In the genomic region with DNA sequence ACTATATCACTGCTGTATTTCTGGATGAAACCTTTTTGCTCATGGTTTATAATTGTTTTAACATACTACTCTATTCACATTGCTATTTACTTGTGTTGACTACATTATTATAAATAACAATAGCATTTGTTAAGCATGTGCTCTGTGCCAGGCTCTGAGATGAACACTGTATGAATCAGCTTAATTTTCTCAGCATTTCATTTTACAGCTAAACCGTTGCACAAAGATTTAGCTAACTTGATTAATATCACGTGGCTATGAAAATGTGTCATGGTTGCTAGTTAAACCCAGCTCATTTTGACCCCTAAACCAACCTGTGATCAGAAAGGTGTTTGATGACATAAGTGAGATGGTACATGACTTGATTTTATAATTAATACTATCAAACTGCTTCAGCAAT, we compare ENCODE assay signal across 1 cellular context.
TF ChIP-seq lines count a peak whose summit lies in the region.

No MANE protein-coding gene starts in this region.

TF ChIP-seq in GM23338, 12 proteins besides CTCF, POLR2A, EP300 and RAD21 (continued from another document):
- TF ChIP-seq, protein P1, sequence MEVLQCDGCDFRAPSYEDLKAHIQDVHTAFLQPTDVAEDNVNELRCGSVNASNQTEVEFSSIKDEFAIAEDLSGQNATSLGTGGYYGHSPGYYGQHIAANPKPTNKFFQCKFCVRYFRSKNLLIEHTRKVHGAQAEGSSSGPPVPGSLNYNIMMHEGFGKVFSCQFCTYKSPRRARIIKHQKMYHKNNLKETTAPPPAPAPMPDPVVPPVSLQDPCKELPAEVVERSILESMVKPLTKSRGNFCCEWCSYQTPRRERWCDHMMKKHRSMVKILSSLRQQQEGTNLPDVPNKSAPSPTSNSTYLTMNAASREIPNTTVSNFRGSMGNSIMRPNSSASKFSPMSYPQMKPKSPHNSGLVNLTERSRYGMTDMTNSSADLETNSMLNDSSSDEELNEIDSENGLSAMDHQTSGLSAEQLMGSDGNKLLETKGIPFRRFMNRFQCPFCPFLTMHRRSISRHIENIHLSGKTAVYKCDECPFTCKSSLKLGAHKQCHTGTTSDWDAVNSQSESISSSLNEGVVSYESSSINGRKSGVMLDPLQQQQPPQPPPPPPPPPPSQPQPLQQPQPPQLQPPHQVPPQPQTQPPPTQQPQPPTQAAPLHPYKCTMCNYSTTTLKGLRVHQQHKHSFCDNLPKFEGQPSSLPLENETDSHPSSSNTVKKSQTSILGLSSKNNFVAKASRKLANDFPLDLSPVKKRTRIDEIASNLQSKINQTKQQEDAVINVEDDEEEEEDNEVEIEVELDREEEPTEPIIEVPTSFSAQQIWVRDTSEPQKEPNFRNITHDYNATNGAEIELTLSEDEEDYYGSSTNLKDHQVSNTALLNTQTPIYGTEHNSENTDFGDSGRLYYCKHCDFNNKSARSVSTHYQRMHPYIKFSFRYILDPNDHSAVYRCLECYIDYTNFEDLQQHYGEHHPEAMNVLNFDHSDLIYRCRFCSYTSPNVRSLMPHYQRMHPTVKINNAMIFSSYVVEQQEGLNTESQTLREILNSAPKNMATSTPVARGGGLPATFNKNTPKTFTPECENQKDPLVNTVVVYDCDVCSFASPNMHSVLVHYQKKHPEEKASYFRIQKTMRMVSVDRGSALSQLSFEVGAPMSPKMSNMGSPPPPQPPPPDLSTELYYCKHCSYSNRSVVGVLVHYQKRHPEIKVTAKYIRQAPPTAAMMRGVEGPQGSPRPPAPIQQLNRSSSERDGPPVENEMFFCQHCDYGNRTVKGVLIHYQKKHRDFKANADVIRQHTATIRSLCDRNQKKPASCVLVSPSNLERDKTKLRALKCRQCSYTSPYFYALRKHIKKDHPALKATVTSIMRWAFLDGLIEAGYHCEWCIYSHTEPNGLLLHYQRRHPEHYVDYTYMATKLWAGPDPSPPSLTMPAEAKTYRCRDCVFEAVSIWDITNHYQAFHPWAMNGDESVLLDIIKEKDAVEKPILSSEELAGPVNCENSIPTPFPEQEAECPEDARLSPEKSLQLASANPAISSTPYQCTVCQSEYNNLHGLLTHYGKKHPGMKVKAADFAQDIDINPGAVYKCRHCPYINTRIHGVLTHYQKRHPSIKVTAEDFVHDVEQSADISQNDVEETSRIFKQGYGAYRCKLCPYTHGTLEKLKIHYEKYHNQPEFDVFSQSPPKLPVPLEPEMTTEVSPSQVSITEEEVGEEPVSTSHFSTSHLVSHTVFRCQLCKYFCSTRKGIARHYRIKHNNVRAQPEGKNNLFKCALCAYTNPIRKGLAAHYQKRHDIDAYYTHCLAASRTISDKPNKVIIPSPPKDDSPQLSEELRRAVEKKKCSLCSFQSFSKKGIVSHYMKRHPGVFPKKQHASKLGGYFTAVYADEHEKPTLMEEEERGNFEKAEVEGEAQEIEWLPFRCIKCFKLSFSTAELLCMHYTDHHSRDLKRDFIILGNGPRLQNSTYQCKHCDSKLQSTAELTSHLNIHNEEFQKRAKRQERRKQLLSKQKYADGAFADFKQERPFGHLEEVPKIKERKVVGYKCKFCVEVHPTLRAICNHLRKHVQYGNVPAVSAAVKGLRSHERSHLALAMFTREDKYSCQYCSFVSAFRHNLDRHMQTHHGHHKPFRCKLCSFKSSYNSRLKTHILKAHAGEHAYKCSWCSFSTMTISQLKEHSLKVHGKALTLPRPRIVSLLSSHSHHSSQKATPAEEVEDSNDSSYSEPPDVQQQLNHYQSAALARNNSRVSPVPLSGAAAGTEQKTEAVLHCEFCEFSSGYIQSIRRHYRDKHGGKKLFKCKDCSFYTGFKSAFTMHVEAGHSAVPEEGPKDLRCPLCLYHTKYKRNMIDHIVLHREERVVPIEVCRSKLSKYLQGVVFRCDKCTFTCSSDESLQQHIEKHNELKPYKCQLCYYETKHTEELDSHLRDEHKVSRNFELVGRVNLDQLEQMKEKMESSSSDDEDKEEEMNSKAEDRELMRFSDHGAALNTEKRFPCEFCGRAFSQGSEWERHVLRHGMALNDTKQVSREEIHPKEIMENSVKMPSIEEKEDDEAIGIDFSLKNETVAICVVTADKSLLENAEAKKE (CRISPR knock-in tag; IDR thresholded peaks at IDR 0.05): no peak
- TF ChIP-seq STAT1 (IDR thresholded peaks at IDR 0.05; ENCODE audit: unreplicated experiment): no peak
- no peak for TF ChIP-seq CREB1 (CRISPR knock-in tag; IDR thresholded peaks at IDR 0.05; ENCODE audit: low read depth)
